ENCODE assay signal across 26 cellular contexts in the genomic region with DNA sequence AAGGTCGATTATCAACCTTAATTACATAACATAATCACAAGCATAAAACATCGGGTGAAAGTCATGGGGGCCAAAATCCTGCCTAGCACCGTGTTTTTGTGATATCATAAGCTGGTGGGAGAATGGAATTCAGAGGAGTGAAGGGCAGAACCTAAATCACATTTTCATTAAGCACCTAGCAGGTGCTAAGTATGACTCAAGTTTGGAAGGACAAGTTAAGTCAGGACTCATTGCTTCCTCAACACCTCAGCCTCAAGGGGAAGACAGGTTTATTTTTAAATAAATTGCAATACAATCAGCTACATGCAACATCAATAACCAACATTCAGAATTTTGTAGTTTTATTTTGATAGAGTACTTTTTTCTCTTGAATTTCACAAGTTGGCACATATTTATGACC. TPM values are rescaled to one million over a fixed set of nuclear protein-coding genes. Genes with fewer than 3 reads are reported as not detected.
"Had no signal": no experiment of that assay in that cellular context is flagged by ENCODE, and none has a peak within 500 bp of the region (broad histone marks: within the 10 kb centered on the region; RNA-seq: fewer than 3 reads in every experiment).

No MANE protein-coding gene starts in this region.

- ATAC-seq: HepG2, K562 had no signal

- H3K36me3 ChIP-seq: SJSA1 had no signal

- H3K9me3 ChIP-seq: SJSA1 had no signal

- H3K4me3 ChIP-seq: K562, SJSA1, SK-N-MC had no signal

- H3K4me2 ChIP-seq: KMS-11 had no signal

- H3K9ac ChIP-seq: KMS-11 had no signal

- H3K27ac ChIP-seq: KMS-11, SJSA1, SK-N-MC had no signal

- DNase-seq: Kasumi-1, MV-4-11, NCI-H1048, NCI-H1105, NCI-H1417 treated with DMSO at 0.1 percent for 48 hours, NCI-H146, NCI-H1694 treated with DMSO at 0.1 percent for 48 hours, NCI-H1930, NCI-H2081, NCI-H2107, NCI-H2171, NCI-H226, NCI-H446, NCI-H510A, NCI-H524 treated with DMSO at 0.1 percent for 48 hours, NCI-H69, NCI-H774, Right ventricle myocardium superior, RPMI8226, SIG-M5 had no signal

- FAIRE-seq: HepG2, K562, RCC 7860 had no signal

RNA-seq across cellular contexts. Expression of a gene that starts 33.5 kb away (rescaled TPM):
- total RNA-seq: HepG2 had no signal
- polyA plus RNA-seq: HepG2, K562 had no signal
